ENCODE assay signal across 22 cellular contexts in the genomic region with DNA sequence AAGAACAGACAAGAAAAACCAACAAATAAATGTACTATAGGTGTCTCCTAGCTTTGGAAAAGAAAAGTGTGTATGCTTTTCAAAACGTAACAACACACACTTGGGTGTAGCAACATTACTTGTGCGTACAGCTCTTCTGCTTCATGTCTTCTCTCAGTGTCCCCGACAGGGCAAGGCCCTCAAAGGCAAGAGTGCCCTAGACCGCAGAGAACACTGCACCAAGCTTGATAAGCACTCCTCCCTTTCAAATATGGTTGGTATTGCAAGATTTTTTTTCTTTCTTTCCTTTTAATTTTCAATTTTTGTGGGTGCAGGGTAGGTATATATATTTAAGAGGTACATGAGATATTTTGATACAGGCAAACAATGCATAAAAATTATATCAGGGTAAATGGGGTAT.
"Had no signal": no experiment of that assay in that cellular context is flagged by ENCODE, and none has a peak within 500 bp of the region (broad histone marks: within the 10 kb centered on the region; RNA-seq: fewer than 3 reads in every experiment).

No MANE protein-coding gene starts in this region.

- H3K27ac ChIP-seq: RWPE1, SJCRH30 had no signal

- DNase-seq: IMR-90, KBM-7, MV-4-11, NCI-H1048, NCI-H1105, NCI-H1417 treated with DMSO at 0.1 percent for 48 hours, NCI-H146, NCI-H1694 treated with DMSO at 0.1 percent for 48 hours, NCI-H1930, NCI-H2081, NCI-H2107, NCI-H2227 treated with DMSO at 0.1 percent for 48 hours, NCI-H524 treated with DMSO at 0.1 percent for 48 hours, NCI-H69, NCI-H774, SHP77 treated with DMSO at 0.1 percent for 48 hours, SJCRH30 had no signal

- FAIRE-seq: HepG2 had no signal

- H3K4me3 ChIP-seq: SJCRH30 had no signal

- ATAC-seq: HepG2, Panc1, PC-3, SK-N-SH treated with all-trans-retinoic acid at 6 μM for 48 hours had no signal

- H3K9me3 ChIP-seq: SJCRH30 had no signal

- H3K36me3 ChIP-seq: SJCRH30 had no signal

- H3K27me3 ChIP-seq: SJCRH30 had no signal
